Comparison of ENCODE assay signal across 8 cellular contexts in genomic region chrX:86047174-86047991, GRCh38. TPM values are rescaled to one million over a fixed set of nuclear protein-coding genes. Genes with fewer than 3 reads are reported as not detected.
DNase-seq lines count a peak whose midpoint lies in the region; ATAC-seq and TF ChIP-seq lines count a peak whose summit lies in the region.

Gene CHM (minus strand): TSS chrX:86047558. CDS start chrX:86047532, 26 bp downstream.

- CTCF ChIA-PET in CD8-positive, alpha-beta T cell (lab: Charles Lee), result no interaction called here

- peak within 1 kb of the TSS; percentile 84 for H3K27ac ChIP-seq in CD8-positive, alpha-beta T cell (ENCODE audit: low read depth, low read length)

- H3K4me3 ChIP-seq in CD8-positive, alpha-beta T cell (ENCODE audit: low read depth, low read length), result peak within 1 kb of the TSS; percentile 67
- peak within 1 kb of the TSS; percentile 76 for H3K4me3 ChIP-seq in Jurkat, Clone E6-1 (ENCODE audit: low read length)
- H3K4me3 ChIP-seq in fibroblast of pulmonary artery (replicated peaks; ENCODE audit: low read depth, low read length), result peak within 1 kb of the TSS; percentile 63

- H3K4me3 Mint-ChIP-seq in CD8-positive, alpha-beta T cell, result no peak within 1 kb of the TSS
- H3K4me3 Mint-ChIP-seq in neural crest cell, result no peak within 1 kb of the TSS

- no peaks in the 10 kb centered on the region for H3K9me3 ChIP-seq in CD8-positive, alpha-beta T cell (ENCODE audit: low read length)

- DNase-seq in CD8-positive, alpha-beta T cell, result peak; percentile 13 to 61 (median 47)
- peak; percentile 78 for DNase-seq in Jurkat, Clone E6-1 (ENCODE audit: low read depth, low spot score)
- peak; percentile 42 for DNase-seq in activated T-cell treated with anti-CD3 and anti-CD28 coated beads for 24 hours (ENCODE audit: low read depth)
- peak; percentile 88 for DNase-seq in fibroblast of pulmonary artery (ENCODE audit: low read depth)
- peak; percentile 62 for DNase-seq in neural crest cell (ENCODE audit: low read depth, low spot score)
- DNase-seq in NOMO-1 treated with dmso at 0.1 percent for 144 hours (lab: John Stamatoyannopoulos, UW; ENCODE audit: unreplicated experiment), result no peak

- TF ChIP-seq CTCF in CD8-positive, alpha-beta T cell (IDR thresholded peaks at IDR 0.05), result no peak
- TF ChIP-seq CTCF in fibroblast of pulmonary artery (IDR thresholded peaks at IDR 0.05; ENCODE audit: low read length, missing control alignments) (no peak), neural crest cell (conservative IDR thresholded peaks at IDR 0.05) (no peak), subcutaneous adipose tissue (IDR thresholded peaks at IDR 0.05; ENCODE audit: low read depth) (no peak)

- peaks cover 13% of the 10 kb centered on the region for H3K4me1 Mint-ChIP-seq in CD8-positive, alpha-beta T cell (ENCODE audit: low read depth)
- peaks cover 8% of the 10 kb centered on the region for H3K4me1 Mint-ChIP-seq in neural crest cell

- POLR2A ChIA-PET in CD8-positive, alpha-beta T cell (lab: Charles Lee), result no interaction called here

- H3K9me3 Mint-ChIP-seq in CD8-positive, alpha-beta T cell, result no peaks in the 10 kb centered on the region
- peaks cover 9% of the 10 kb centered on the region for H3K9me3 Mint-ChIP-seq in neural crest cell

- peaks cover 3% of the 10 kb centered on the region for H3K27me3 Mint-ChIP-seq in CD8-positive, alpha-beta T cell (ENCODE audit: low read depth)
- no peaks in the 10 kb centered on the region for H3K27me3 Mint-ChIP-seq in neural crest cell (ENCODE audit: low read depth)

- no peaks in the 10 kb centered on the region for H3K27me3 ChIP-seq in CD8-positive, alpha-beta T cell (ENCODE audit: insufficient read depth, low read length)

- H3K27ac Mint-ChIP-seq in CD8-positive, alpha-beta T cell, result no peak within 1 kb of the TSS
- no peak within 1 kb of the TSS for H3K27ac Mint-ChIP-seq in neural crest cell (ENCODE audit: unreplicated experiment)

- peak; percentile 94 for ATAC-seq in CD8-positive, alpha-beta T cell
- peak; percentile 99 for ATAC-seq in GM21526 (IDR thresholded peaks at IDR 0.05; ENCODE audit: low FRiP score, unreplicated experiment)

- intact Hi-C loops in CD8-positive, alpha-beta T cell (cut with DNase I, micrococcal nuclease), result loop anchor here in 1 of 2 experiments (10.0 kb wide), 1 partner anchor 1043 kb away; the partner anchor contains the start of gene APOOL

- no peaks in the 10 kb centered on the region for H3K36me3 ChIP-seq in CD8-positive, alpha-beta T cell (ENCODE audit: insufficient read depth, low read length)

- H3K4me1 ChIP-seq in CD8-positive, alpha-beta T cell (ENCODE audit: insufficient read depth, low read length), result no peaks in the 10 kb centered on the region

- peaks cover 5% of the 10 kb centered on the region for H3K36me3 Mint-ChIP-seq in CD8-positive, alpha-beta T cell
- H3K36me3 Mint-ChIP-seq in neural crest cell (ENCODE audit: low read depth), result peaks cover 8% of the 10 kb centered on the region

RNA-seq across cellular contexts. Expression of gene CHM, which starts in this region (rescaled TPM):
- total RNA-seq in CD8-positive, alpha-beta T cell, result 1 to 10 TPM; 2.4 to 2.5 TPM
- 9.2 TPM for polyA plus RNA-seq in Jurkat, Clone E6-1 (2012; ENCODE audit: insufficient read depth, insufficient read length)
- total RNA-seq in neural crest cell (29.4 and 33.8 TPM in 2 replicates), subcutaneous adipose tissue (10 to 100 TPM; 17.0 to 54.0 (median 23.0) TPM)
